In genomic region chr11:867856-868358, GRCh38 we compare ENCODE assay signal across 22 cellular contexts.
"Had no signal": no experiment of that assay in that cellular context is flagged by ENCODE, and none has a peak within 500 bp of the region (broad histone marks: within the 10 kb centered on the region; RNA-seq: fewer than 3 reads in every experiment).

No MANE protein-coding gene starts in this region.

- H3K27me3 ChIP-seq: heart left ventricle, neutrophil, sigmoid colon, testis, tibial nerve, upper lobe of right lung, vagina had no signal

- DNase-seq: effector memory CD4-positive, alpha-beta T cell; hippocampal formation; kidney glomerular epithelial cell; mesendoderm; naive B cell; psoas muscle; retina; sigmoid colon; stimulated activated CD4-positive, alpha-beta T cell treated with anti-CD3 and anti-CD28 coated beads, Interleukin-2, amount 100 ng/mL, for 24 hours; stimulated activated CD4-positive, alpha-beta T cell treated with anti-CD3 and anti-CD28 coated beads, Interleukin-4, amount 100 ng/mL, for 4 hours; stimulated activated naive B cell treated with anti-CD40 and anti-IgM and Interleukin-4, amounts not matched to agents 10 μg/mL and 1 μg/mL and 100 μg/mL, for 72 hours; stimulated activated naive CD8-positive, alpha-beta T cell treated with anti-CD3 and anti-CD28 coated beads, Interleukin-15, amount 100 ng/mL, for 72 hours; testis; upper lobe of right lung had no signal

- H3K4me3 ChIP-seq: heart left ventricle, psoas muscle, sigmoid colon, skin epidermis, testis, tibial nerve, upper lobe of right lung, vagina had no signal

- ATAC-seq: esophagus mucosa; heart left ventricle; psoas muscle; stimulated activated naive B cell treated with anti-CD40 and anti-IgM and Interleukin-4, amounts not matched to agents 10 μg/mL and 1 μg/mL and 100 μg/mL, for 72 hours; stimulated activated naive CD8-positive, alpha-beta T cell treated with anti-CD3 and anti-CD28 coated beads, Interleukin-15, amount 100 ng/mL, for 72 hours; upper lobe of right lung had no signal

- FAIRE-seq: endometrium, frontal cortex had no signal

- H3K9me3 ChIP-seq: heart left ventricle, neutrophil, psoas muscle, sigmoid colon, testis, tibial nerve, upper lobe of right lung, vagina had no signal

- H3K4me1 ChIP-seq: heart left ventricle, psoas muscle, sigmoid colon, testis, upper lobe of right lung, vagina had no signal

- H3K27ac ChIP-seq: heart left ventricle, neutrophil, psoas muscle, sigmoid colon, skin epidermis, testis, tibial nerve, upper lobe of right lung, vagina had no signal
